In the genomic region with DNA sequence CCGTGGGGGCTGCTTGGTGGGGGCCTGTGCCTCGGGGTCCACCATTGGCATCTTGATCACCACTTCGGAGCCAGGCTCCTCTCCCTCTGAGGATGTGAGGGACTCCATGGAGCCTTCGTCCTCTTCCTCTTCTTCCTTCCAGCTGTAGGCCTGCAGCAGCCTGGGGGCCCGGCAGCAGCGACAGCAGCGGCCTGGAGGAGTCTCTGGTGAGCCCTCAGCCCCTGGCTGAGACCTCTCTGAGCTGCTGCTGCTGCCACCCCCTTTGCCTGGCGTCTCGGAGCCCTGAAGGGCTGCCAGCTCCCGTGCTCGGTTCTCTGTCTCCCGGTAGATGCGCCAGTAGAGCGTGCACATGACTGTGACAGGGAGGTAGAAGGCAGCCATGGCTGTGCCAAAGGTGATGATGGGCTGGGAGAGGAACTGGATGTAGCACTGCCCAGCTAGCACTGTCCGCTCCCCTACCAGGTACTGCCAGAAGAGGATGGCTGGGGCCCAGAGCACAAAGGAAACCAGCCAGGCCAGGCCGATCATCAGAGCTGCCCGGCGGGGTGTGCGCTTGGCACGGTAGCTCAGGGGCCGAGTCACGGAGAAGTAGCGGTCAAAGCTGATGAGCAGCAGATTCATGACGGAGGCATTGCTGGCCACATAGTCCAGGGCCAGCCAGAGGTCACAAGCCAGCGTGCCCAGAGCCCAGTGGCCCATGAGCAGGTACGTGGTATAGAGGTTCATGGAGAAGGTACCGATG, we compare ENCODE assay signal across 1 cellular context.
TF ChIP-seq lines count a peak whose summit lies in the region.

No MANE protein-coding gene starts in this region.

TF ChIP-seq in HepG2, 621 proteins besides CTCF, POLR2A, EP300 and RAD21:
- no peak for TF ChIP-seq ZNF136 (CRISPR knock-in tag; IDR thresholded peaks at IDR 0.05; ENCODE audit: low read depth)
- no peak for TF ChIP-seq NFIB (CRISPR knock-in tag; IDR thresholded peaks at IDR 0.05; ENCODE audit: borderline replicate concordance)
- TF ChIP-seq, protein P1, sequence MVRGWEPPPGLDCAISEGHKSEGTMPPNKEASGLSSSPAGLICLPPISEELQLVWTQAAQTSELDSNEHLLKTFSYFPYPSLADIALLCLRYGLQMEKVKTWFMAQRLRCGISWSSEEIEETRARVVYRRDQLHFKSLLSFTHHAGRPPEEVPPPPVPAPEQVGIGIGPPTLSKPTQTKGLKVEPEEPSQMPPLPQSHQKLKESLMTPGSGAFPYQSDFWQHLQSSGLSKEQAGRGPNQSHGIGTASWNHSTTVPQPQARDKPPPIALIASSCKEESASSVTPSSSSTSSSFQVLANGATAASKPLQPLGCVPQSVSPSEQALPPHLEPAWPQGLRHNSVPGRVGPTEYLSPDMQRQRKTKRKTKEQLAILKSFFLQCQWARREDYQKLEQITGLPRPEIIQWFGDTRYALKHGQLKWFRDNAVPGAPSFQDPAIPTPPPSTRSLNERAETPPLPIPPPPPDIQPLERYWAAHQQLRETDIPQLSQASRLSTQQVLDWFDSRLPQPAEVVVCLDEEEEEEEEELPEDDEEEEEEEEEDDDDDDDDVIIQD (CRISPR knock-in tag; IDR thresholded peaks at IDR 0.05; ENCODE audit: low read depth): no peak
- TF ChIP-seq NFIC (IDR thresholded peaks at IDR 0.05; ENCODE audit: low read length): no peak
- no peak for TF ChIP-seq IKZF4 (CRISPR knock-in tag; IDR thresholded peaks at IDR 0.05; ENCODE audit: borderline replicate concordance, low read depth, not compliant biosample characterization)
- no peak for TF ChIP-seq ZSCAN22 (CRISPR knock-in tag; IDR thresholded peaks at IDR 0.05)
- TF ChIP-seq, protein P2, sequence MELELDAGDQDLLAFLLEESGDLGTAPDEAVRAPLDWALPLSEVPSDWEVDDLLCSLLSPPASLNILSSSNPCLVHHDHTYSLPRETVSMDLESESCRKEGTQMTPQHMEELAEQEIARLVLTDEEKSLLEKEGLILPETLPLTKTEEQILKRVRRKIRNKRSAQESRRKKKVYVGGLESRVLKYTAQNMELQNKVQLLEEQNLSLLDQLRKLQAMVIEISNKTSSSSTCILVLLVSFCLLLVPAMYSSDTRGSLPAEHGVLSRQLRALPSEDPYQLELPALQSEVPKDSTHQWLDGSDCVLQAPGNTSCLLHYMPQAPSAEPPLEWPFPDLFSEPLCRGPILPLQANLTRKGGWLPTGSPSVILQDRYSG (CRISPR knock-in tag; IDR thresholded peaks at IDR 0.05): no peak
- no peak for TF ChIP-seq ZNF546 (CRISPR knock-in tag; conservative IDR thresholded peaks at IDR 0.05)
- no peak for TF ChIP-seq NFE2 (CRISPR knock-in tag; IDR thresholded peaks at IDR 0.05)
- no peak for TF ChIP-seq ZFP36L1 (CRISPR knock-in tag; IDR thresholded peaks at IDR 0.05)
- TF ChIP-seq ZNF230 (CRISPR knock-in tag; IDR thresholded peaks at IDR 0.05): no peak
- TF ChIP-seq ZNF766 (CRISPR knock-in tag; IDR thresholded peaks at IDR 0.05; ENCODE audit: borderline replicate concordance): no peak
- no peak for TF ChIP-seq ZNF329 (CRISPR knock-in tag; IDR thresholded peaks at IDR 0.05; ENCODE audit: low read depth)
- no peak for TF ChIP-seq PRMT3 (CRISPR knock-in tag; IDR thresholded peaks at IDR 0.05; ENCODE audit: borderline replicate concordance, low read depth)
- no peak for TF ChIP-seq MEIS2 (CRISPR knock-in tag; IDR thresholded peaks at IDR 0.05)
- no peak for TF ChIP-seq XBP1 (CRISPR knock-in tag; IDR thresholded peaks at IDR 0.05)
- TF ChIP-seq U2AF1 (optimal IDR thresholded peaks at IDR 0.05; ENCODE audit: low read depth, low read length): no peak
- TF ChIP-seq ZFP41 (CRISPR knock-in tag; IDR thresholded peaks at IDR 0.05; ENCODE audit: borderline replicate concordance): no peak
